ENCODE assay signal across 1 cellular context in genomic region chr3:72144773-72145505, GRCh38.
TF ChIP-seq lines count a peak whose summit lies in the region.

No MANE protein-coding gene starts in this region.

TF ChIP-seq in HepG2, 621 proteins besides CTCF, POLR2A, EP300 and RAD21 (continued from another document and continues in another):
- TF ChIP-seq PAXIP1 (CRISPR knock-in tag; conservative IDR thresholded peaks at IDR 0.05) (peak; percentile 90), ZNF430 (CRISPR knock-in tag; IDR thresholded peaks at IDR 0.05) (0 out of 2 replicates have a peak, but pooled peaks have one; percentile 36), YY1 (IDR thresholded peaks at IDR 0.05; ENCODE audit: insufficient read depth, insufficient replicate concordance, low read depth, low read length) (no peak), KLF15 (CRISPR knock-in tag; IDR thresholded peaks at IDR 0.05; ENCODE audit: borderline replicate concordance) (no peak), ZNF607 (CRISPR knock-in tag; IDR thresholded peaks at IDR 0.05; ENCODE audit: borderline replicate concordance) (no peak), RNF2 (conservative IDR thresholded peaks at IDR 0.05; ENCODE audit: low read depth) (no peak), ZNF230 (CRISPR knock-in tag; IDR thresholded peaks at IDR 0.05) (no peak), SRF (IDR thresholded peaks at IDR 0.05; ENCODE audit: low read depth, low read length) (no peak), ZNF570 (CRISPR knock-in tag; IDR thresholded peaks at IDR 0.05; ENCODE audit: borderline replicate concordance) (no peak), ZBTB3 (CRISPR knock-in tag; IDR thresholded peaks at IDR 0.05; ENCODE audit: borderline replicate concordance, low read depth) (no peak), ATF7 (IDR thresholded peaks at IDR 0.05) (no peak), ATF7 (CRISPR knock-in tag; IDR thresholded peaks at IDR 0.05) (no peak), U2AF2 (IDR thresholded peaks at IDR 0.05; ENCODE audit: low read depth, low read length) (no peak), POLR2AphosphoS5 (IDR thresholded peaks at IDR 0.05; ENCODE audit: low read depth, low read length) (no peak), SIN3B (IDR thresholded peaks at IDR 0.05; ENCODE audit: low read length) (no peak), GABPA (IDR thresholded peaks at IDR 0.05; ENCODE audit: low read depth, low read length) (no peak), GABPA (CRISPR knock-in tag; IDR thresholded peaks at IDR 0.05; ENCODE audit: low read depth) (peak; percentile 55; the same call in 1 of the 2 replicates), ZNF512 (CRISPR knock-in tag; IDR thresholded peaks at IDR 0.05) (no peak), RBFOX2 (IDR thresholded peaks at IDR 0.05; ENCODE audit: low read depth, low read length) (no peak), RORA (CRISPR knock-in tag; IDR thresholded peaks at IDR 0.05) (no peak), MED13 (CRISPR knock-in tag; IDR thresholded peaks at IDR 0.05) (no peak), RBAK (CRISPR knock-in tag; IDR thresholded peaks at IDR 0.05) (no peak), ATAD3A (CRISPR knock-in tag; IDR thresholded peaks at IDR 0.05) (no peak), AKAP8 (CRISPR knock-in tag; IDR thresholded peaks at IDR 0.05) (no peak), ARID5B (CRISPR knock-in tag; IDR thresholded peaks at IDR 0.05) (peak; percentile 79), ZNF562 (CRISPR knock-in tag; IDR thresholded peaks at IDR 0.05; ENCODE audit: borderline replicate concordance) (no peak), REL (CRISPR knock-in tag; conservative IDR thresholded peaks at IDR 0.05) (no peak), ZNF331 (CRISPR knock-in tag; IDR thresholded peaks at IDR 0.05) (peak; percentile 59; the same call in 1 of the 2 replicates)
- TF ChIP-seq, protein P1, sequence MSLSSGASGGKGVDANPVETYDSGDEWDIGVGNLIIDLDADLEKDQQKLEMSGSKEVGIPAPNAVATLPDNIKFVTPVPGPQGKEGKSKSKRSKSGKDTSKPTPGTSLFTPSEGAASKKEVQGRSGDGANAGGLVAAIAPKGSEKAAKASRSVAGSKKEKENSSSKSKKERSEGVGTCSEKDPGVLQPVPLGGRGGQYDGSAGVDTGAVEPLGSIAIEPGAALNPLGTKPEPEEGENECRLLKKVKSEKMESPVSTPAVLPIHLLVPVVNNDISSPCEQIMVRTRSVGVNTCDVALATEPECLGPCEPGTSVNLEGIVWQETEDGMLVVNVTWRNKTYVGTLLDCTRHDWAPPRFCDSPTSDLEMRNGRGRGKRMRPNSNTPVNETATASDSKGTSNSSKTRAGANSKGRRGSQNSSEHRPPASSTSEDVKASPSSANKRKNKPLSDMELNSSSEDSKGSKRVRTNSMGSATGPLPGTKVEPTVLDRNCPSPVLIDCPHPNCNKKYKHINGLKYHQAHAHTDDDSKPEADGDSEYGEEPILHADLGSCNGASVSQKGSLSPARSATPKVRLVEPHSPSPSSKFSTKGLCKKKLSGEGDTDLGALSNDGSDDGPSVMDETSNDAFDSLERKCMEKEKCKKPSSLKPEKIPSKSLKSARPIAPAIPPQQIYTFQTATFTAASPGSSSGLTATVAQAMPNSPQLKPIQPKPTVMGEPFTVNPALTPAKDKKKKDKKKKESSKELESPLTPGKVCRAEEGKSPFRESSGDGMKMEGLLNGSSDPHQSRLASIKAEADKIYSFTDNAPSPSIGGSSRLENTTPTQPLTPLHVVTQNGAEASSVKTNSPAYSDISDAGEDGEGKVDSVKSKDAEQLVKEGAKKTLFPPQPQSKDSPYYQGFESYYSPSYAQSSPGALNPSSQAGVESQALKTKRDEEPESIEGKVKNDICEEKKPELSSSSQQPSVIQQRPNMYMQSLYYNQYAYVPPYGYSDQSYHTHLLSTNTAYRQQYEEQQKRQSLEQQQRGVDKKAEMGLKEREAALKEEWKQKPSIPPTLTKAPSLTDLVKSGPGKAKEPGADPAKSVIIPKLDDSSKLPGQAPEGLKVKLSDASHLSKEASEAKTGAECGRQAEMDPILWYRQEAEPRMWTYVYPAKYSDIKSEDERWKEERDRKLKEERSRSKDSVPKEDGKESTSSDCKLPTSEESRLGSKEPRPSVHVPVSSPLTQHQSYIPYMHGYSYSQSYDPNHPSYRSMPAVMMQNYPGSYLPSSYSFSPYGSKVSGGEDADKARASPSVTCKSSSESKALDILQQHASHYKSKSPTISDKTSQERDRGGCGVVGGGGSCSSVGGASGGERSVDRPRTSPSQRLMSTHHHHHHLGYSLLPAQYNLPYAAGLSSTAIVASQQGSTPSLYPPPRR (CRISPR knock-in tag; IDR thresholded peaks at IDR 0.05; ENCODE audit: borderline replicate concordance) = peak; percentile 74
- TF ChIP-seq, protein P2, sequence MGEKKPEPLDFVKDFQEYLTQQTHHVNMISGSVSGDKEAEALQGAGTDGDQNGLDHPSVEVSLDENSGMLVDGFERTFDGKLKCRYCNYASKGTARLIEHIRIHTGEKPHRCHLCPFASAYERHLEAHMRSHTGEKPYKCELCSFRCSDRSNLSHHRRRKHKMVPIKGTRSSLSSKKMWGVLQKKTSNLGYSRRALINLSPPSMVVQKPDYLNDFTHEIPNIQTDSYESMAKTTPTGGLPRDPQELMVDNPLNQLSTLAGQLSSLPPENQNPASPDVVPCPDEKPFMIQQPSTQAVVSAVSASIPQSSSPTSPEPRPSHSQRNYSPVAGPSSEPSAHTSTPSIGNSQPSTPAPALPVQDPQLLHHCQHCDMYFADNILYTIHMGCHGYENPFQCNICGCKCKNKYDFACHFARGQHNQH (CRISPR knock-in tag; IDR thresholded peaks at IDR 0.05) = peak; percentile 62; the same call in 1 of the 2 replicates
- TF ChIP-seq, protein P3, sequence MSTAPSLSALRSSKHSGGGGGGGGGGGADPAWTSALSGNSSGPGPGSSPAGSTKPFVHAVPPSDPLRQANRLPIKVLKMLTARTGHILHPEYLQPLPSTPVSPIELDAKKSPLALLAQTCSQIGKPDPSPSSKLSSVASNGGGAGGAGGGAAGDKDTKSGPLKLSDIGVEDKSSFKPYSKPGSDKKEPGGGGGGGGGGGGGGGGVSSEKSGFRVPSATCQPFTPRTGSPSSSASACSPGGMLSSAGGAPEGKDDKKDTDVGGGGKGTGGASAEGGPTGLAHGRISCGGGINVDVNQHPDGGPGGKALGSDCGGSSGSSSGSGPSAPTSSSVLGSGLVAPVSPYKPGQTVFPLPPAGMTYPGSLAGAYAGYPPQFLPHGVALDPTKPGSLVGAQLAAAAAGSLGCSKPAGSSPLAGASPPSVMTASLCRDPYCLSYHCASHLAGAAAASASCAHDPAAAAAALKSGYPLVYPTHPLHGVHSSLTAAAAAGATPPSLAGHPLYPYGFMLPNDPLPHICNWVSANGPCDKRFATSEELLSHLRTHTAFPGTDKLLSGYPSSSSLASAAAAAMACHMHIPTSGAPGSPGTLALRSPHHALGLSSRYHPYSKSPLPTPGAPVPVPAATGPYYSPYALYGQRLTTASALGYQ (CRISPR knock-in tag; IDR thresholded peaks at IDR 0.05) = peak; percentile 37; the same call in 1 of the 2 replicates
- TF ChIP-seq, protein P4, sequence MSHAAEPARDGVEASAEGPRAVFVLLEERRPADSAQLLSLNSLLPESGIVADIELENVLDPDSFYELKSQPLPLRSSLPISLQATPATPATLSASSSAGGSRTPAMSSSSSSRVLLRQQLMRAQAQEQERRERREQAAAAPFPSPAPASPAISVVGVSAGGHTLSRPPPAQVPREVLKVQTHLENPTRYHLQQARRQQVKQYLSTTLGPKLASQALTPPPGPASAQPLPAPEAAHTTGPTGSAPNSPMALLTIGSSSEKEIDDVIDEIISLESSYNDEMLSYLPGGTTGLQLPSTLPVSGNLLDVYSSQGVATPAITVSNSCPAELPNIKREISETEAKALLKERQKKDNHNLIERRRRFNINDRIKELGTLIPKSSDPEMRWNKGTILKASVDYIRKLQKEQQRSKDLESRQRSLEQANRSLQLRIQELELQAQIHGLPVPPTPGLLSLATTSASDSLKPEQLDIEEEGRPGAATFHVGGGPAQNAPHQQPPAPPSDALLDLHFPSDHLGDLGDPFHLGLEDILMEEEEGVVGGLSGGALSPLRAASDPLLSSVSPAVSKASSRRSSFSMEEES (CRISPR knock-in tag; IDR thresholded peaks at IDR 0.05) = peak; percentile 39; the same call in 1 of the 2 replicates
